ENCODE assay signal across 15 cellular contexts in genomic region chr7:70156052-70156451, GRCh38.
DNase-seq lines count a peak whose midpoint lies in the region; ATAC-seq and TF ChIP-seq lines count a peak whose summit lies in the region.
"Had no signal": no experiment of that assay in that cellular context is flagged by ENCODE, and none has a peak within 500 bp of the region (broad histone marks: within the 10 kb centered on the region; RNA-seq: fewer than 3 reads in every experiment).

No MANE protein-coding gene starts in this region.

- DNase-seq in NCI-H510A treated with DMSO at 0.1 percent for 48 hours (lab: John Stamatoyannopoulos, UW) (peak; percentile 26), NCI-H510A (lab: John Stamatoyannopoulos, UW) (no peak), NCI-H2107 treated with DMSO at 0.1 percent for 48 hours (lab: John Stamatoyannopoulos, UW; ENCODE audit: unreplicated experiment) (peak; percentile 87), endothelial cell (ENCODE audit: low spot score) (no peak), NCI-H345 treated with DMSO at 0.1 percent for 48 hours (lab: John Stamatoyannopoulos, UW; ENCODE audit: unreplicated experiment) (no peak)
- DNase-seq: CD8-positive, alpha-beta memory T cell; GF-D8; IMR-90; NCI-H1417 treated with DMSO at 0.1 percent for 48 hours; NCI-H1930 had no signal

- no peaks in the 10 kb centered on the region for H3K27me3 ChIP-seq in skeletal muscle tissue (ENCODE audit: control insufficient read depth in 3 of 3, insufficient read depth in 3 of 3, low read length in 3 of 3)
- H3K27me3 ChIP-seq: BLaER1 treated with 17β-estradiol and CSF1 and Interleukin-3, amounts not matched to agents 10 nM and 100 nM had no signal

- H3K4me3 ChIP-seq in skeletal muscle tissue (ENCODE audit: low read length in 3 of 3) = peak overlapping the region in 2 of 3 donors; percentile 27 to 48
- H3K4me3 ChIP-seq: A549; BLaER1 treated with 17β-estradiol and CSF1 and Interleukin-3, amounts not matched to agents 10 nM and 100 nM had no signal

- H3K4me1 Mint-ChIP-seq in endothelial cell (ENCODE audit: unreplicated experiment) = peaks cover 7% of the 10 kb centered on the region
- H3K4me1 Mint-ChIP-seq: CD8-positive, alpha-beta memory T cell had no signal

- peaks cover 2% of the 10 kb centered on the region for H3K36me3 Mint-ChIP-seq in endothelial cell (ENCODE audit: low read depth, unreplicated experiment)
- H3K36me3 Mint-ChIP-seq: CD8-positive, alpha-beta memory T cell had no signal

- no peaks in the 10 kb centered on the region for H3K9me3 Mint-ChIP-seq in endothelial cell (ENCODE audit: unreplicated experiment)

- ATAC-seq in GM18870 (IDR thresholded peaks at IDR 0.05; ENCODE audit: unreplicated experiment) (no peak), HG03045 (IDR thresholded peaks at IDR 0.05; ENCODE audit: unreplicated experiment) (no peak)
- ATAC-seq: A549 had no signal

- no peaks in the 10 kb centered on the region for H3K27me3 Mint-ChIP-seq in endothelial cell (ENCODE audit: unreplicated experiment)

- no peaks in the 10 kb centered on the region for H3K36me3 ChIP-seq in skeletal muscle tissue (ENCODE audit: control insufficient read depth in 3 of 3, insufficient read depth in 3 of 3, low read length in 3 of 3)

- H3K9me3 ChIP-seq in skeletal muscle tissue (ENCODE audit: control insufficient read depth in 3 of 3, low read length in 3 of 3) = peaks cover 0 to 2% (median 0%) of the 10 kb centered on the region in 3 donors
- H3K9me3 ChIP-seq: A549 had no signal

- H3K9ac ChIP-seq in skeletal muscle tissue (ENCODE audit: low read depth in 1 of 3, low read length in 3 of 3) = no peak overlapping the region
- H3K9ac ChIP-seq: BLaER1 treated with 17β-estradiol and CSF1 and Interleukin-3, amounts not matched to agents 10 nM and 100 nM had no signal

- H3K4me3 Mint-ChIP-seq in endothelial cell (ENCODE audit: unreplicated experiment) = no peak overlapping the region
- H3K4me3 Mint-ChIP-seq: CD8-positive, alpha-beta memory T cell had no signal

- H3K27ac ChIP-seq in skeletal muscle tissue (ENCODE audit: low read depth, low read length) = no peak overlapping the region
- H3K27ac ChIP-seq: A549; BLaER1 treated with 17β-estradiol and CSF1 and Interleukin-3, amounts not matched to agents 10 nM and 100 nM had no signal

- no peak for TF ChIP-seq CTCF in endothelial cell (IDR thresholded peaks at IDR 0.05; ENCODE audit: unreplicated experiment)

- peaks cover 4 to 16% (median 11%) of the 10 kb centered on the region in 3 donors for H3K4me1 ChIP-seq in skeletal muscle tissue (ENCODE audit: control insufficient read depth in 3 of 3, insufficient read depth in 3 of 3, low read length in 3 of 3)
- H3K4me1 ChIP-seq: A549 had no signal

- peak overlapping the region; percentile 21 for H3K27ac Mint-ChIP-seq in endothelial cell (ENCODE audit: unreplicated experiment)
- H3K27ac Mint-ChIP-seq: CD8-positive, alpha-beta memory T cell had no signal

Comparison
In these comparisons a context has a peak if more than half of its experiments do, and no peak if none do; other contexts are left out.
1. DNase-seq: peak in NCI-H510A treated with DMSO at 0.1 percent for 48 hours (single experiment) and NCI-H2107 treated with DMSO at 0.1 percent for 48 hours (single experiment); none in NCI-H510A (single experiment), endothelial cell (single experiment) and NCI-H345 treated with DMSO at 0.1 percent for 48 hours (single experiment).